Comparison of ENCODE assay signal across 1 cellular context in the genomic region with DNA sequence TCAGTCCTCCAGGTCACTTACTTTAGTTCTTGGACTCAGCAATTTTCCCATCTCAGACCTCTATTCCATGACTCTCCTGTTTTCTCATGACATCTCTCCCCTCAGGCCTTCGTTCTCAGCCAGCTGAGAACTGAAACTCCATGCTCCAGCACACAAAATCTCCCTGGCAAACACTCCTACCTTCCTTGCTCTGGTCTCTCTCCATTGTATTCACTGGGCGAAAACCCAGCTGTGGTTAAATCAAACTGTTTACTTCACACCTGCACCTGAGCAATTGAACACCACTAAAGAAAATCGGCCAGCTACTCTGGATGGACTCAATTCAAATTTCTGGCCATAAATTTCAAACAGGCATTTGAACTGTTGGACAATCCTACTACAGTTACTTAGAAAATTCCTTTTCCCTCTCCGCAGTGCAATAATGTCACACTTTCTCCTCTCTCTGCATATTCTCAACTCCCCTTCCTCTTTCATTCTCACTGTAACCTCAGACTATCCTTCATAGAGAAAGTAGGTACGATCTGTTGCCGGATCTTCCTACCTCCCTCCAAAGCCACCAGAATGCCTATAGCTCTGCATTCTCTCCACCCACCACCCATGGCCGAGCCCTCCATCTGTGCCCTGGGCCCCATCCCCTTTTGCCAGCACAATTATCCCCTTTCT.
TF ChIP-seq lines count a peak whose summit lies in the region.

No MANE protein-coding gene starts in this region.

TF ChIP-seq in GM12878, 131 proteins besides CTCF, POLR2A, EP300 and RAD21:
- TF ChIP-seq POU2F2 (IDR thresholded peaks at IDR 0.05; ENCODE audit: borderline replicate concordance, low read depth, low read length): 0 out of 3 replicates have a peak, but pooled peaks have one; percentile 12
- peak; percentile 82 to 89 for TF ChIP-seq IKZF2 (IDR thresholded peaks at IDR 0.05)
- peak; percentile 66 for TF ChIP-seq RUNX3 (IDR thresholded peaks at IDR 0.05; ENCODE audit: low read length)
- no peak for TF ChIP-seq PAX5 (IDR thresholded peaks at IDR 0.05; ENCODE audit: borderline replicate concordance, low read depth, low read length)
- peak; percentile 70; the same call in 1 of the 2 replicates for TF ChIP-seq DPF2 (IDR thresholded peaks at IDR 0.05)
- no peak for TF ChIP-seq SMAD5 (IDR thresholded peaks at IDR 0.05; ENCODE audit: low read depth)
- peak; percentile 52 for TF ChIP-seq NFIC (IDR thresholded peaks at IDR 0.05; ENCODE audit: low read depth, low read length)
- TF ChIP-seq BCL11A (IDR thresholded peaks at IDR 0.05; ENCODE audit: low read depth, low read length): peak; percentile 16; the same call in 1 of the 2 replicates
- TF ChIP-seq ETV6 (conservative IDR thresholded peaks at IDR 0.05 in 1 of 2, IDR thresholded peaks at IDR 0.05 in 1 of 2; ENCODE audit: borderline replicate concordance in 1 of 2, low read depth in 1 of 2): peak in 1 of 2 experiments; percentile 45; a peak in 1 of 4 replicates
- peak; percentile 83 for TF ChIP-seq IKZF1 (conservative IDR thresholded peaks at IDR 0.05)
- TF ChIP-seq, protein P1, sequence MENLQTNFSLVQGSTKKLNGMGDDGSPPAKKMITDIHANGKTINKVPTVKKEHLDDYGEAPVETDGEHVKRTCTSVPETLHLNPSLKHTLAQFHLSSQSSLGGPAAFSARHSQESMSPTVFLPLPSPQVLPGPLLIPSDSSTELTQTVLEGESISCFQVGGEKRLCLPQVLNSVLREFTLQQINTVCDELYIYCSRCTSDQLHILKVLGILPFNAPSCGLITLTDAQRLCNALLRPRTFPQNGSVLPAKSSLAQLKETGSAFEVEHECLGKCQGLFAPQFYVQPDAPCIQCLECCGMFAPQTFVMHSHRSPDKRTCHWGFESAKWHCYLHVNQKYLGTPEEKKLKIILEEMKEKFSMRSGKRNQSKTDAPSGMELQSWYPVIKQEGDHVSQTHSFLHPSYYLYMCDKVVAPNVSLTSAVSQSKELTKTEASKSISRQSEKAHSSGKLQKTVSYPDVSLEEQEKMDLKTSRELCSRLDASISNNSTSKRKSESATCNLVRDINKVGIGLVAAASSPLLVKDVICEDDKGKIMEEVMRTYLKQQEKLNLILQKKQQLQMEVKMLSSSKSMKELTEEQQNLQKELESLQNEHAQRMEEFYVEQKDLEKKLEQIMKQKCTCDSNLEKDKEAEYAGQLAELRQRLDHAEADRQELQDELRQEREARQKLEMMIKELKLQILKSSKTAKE (IDR thresholded peaks at IDR 0.05; ENCODE audit: low read depth, poor library complexity, severe bottlenecking): peak; percentile 66
- TF ChIP-seq, protein P2, sequence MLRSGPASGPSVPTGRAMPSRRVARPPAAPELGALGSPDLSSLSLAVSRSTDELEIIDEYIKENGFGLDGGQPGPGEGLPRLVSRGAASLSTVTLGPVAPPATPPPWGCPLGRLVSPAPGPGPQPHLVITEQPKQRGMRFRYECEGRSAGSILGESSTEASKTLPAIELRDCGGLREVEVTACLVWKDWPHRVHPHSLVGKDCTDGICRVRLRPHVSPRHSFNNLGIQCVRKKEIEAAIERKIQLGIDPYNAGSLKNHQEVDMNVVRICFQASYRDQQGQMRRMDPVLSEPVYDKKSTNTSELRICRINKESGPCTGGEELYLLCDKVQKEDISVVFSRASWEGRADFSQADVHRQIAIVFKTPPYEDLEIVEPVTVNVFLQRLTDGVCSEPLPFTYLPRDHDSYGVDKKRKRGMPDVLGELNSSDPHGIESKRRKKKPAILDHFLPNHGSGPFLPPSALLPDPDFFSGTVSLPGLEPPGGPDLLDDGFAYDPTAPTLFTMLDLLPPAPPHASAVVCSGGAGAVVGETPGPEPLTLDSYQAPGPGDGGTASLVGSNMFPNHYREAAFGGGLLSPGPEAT (IDR thresholded peaks at IDR 0.05; ENCODE audit: low read depth): peak; percentile 72; the same call in 1 of the 2 replicates
- no peak for TF ChIP-seq NR2C1 (IDR thresholded peaks at IDR 0.05)
- TF ChIP-seq ZZZ3 (IDR thresholded peaks at IDR 0.05; ENCODE audit: control insufficient read depth, insufficient read length, low read depth): no peak
- peak; percentile 21; the same call in 1 of the 2 replicates for TF ChIP-seq MTA2 (IDR thresholded peaks at IDR 0.05; ENCODE audit: low read depth)
- peak; percentile 46; the same call in 1 of the 2 replicates for TF ChIP-seq CBFB (IDR thresholded peaks at IDR 0.05; ENCODE audit: low read depth)
- peak; percentile 59; the same call in 1 of the 2 replicates for TF ChIP-seq SPI1 (IDR thresholded peaks at IDR 0.05; ENCODE audit: borderline replicate concordance, insufficient read depth, low read depth, low read length)
- TF ChIP-seq EED (IDR thresholded peaks at IDR 0.05; ENCODE audit: low read depth): peak; percentile 80
- TF ChIP-seq JUNB (IDR thresholded peaks at IDR 0.05): peak; percentile 42
- TF ChIP-seq BHLHE40 (IDR thresholded peaks at IDR 0.05; ENCODE audit: borderline replicate concordance in 1 of 2, low read depth in 2 of 2, low read length in 1 of 2): no peak
